In genomic region chr6:31293343-31293742, GRCh38 we compare ENCODE assay signal across 15 cellular contexts. TPM values are rescaled to one million over a fixed set of nuclear protein-coding genes. Genes with fewer than 3 reads are reported as not detected.
A peak's percentile ranks its signal among the peaks of the same experiment; 100 is the strongest.
DNase-seq lines count a peak whose midpoint lies in the region; ATAC-seq lines count a peak whose summit lies in the region.
"Had no signal": no experiment of that assay in that cellular context is flagged by ENCODE, and none has a peak within 500 bp of the region (broad histone marks: within the 10 kb centered on the region; RNA-seq: fewer than 3 reads in every experiment).

No MANE protein-coding gene starts in this region.

- no peak overlapping the region for H3K27ac ChIP-seq in substantia nigra (ENCODE audit: low read depth, low read length, poor library complexity, severe bottlenecking)
- H3K27ac ChIP-seq: esophagus muscularis mucosa had no signal

- DNase-seq in EL (peak; percentile 31), NCI-H460 (ENCODE audit: extremely low read depth, low read depth) (peak; percentile 23), dermis blood vessel endothelial cell (peak; percentile 64), left lobe of liver (ENCODE audit: low spot score) (no peak), substantia nigra (lab: John Stamatoyannopoulos, UW) (no peak), NCI-H748 treated with DMSO at 0.1 percent for 48 hours (lab: John Stamatoyannopoulos, UW) (no peak)
- DNase-seq: activated CD4-positive, alpha-beta T cell treated with anti-CD3 and anti-CD28 coated beads, Interleukin-2, amount 50 U/mL, for 4 hours; cerebellar nuclear complex; MV-4-11; natural killer cell; NCI-H345; OCI-M1 had no signal

- ATAC-seq in left lobe of liver (peak; percentile 62), HG03439 (IDR thresholded peaks at IDR 0.05; ENCODE audit: unreplicated experiment) (no peak), GM21528 (IDR thresholded peaks at IDR 0.05; ENCODE audit: low FRiP score, unreplicated experiment) (no peak)
- ATAC-seq: natural killer cell had no signal

RNA-seq across cellular contexts. Expression of gene HLA-C, which starts 21.5 kb away (rescaled TPM):
- 84.6 and 85.8 TPM in 2 replicates for total RNA-seq in NCI-H460 (2014; rRNA removed; shearing (Covaris generic))
- polyA plus RNA-seq in NCI-H460 (2014; cell fraction: nucleus; rRNA removed) = 97.2 and 112 TPM in 2 replicates
- total RNA-seq in dermis blood vessel endothelial cell = 519 and 909 TPM in 2 replicates
- 397 TPM for total RNA-seq in left lobe of liver

Comparison
In these comparisons a context has a peak if more than half of its experiments do, and no peak if none do; other contexts are left out.
1. DNase-seq: peak in EL (single experiment), NCI-H460 (single experiment) and dermis blood vessel endothelial cell (single experiment); none in left lobe of liver (single experiment), substantia nigra (0 of 49) and NCI-H748 treated with DMSO at 0.1 percent for 48 hours (single experiment).